Comparison of ENCODE assay signal across 10 cellular contexts in the genomic region with DNA sequence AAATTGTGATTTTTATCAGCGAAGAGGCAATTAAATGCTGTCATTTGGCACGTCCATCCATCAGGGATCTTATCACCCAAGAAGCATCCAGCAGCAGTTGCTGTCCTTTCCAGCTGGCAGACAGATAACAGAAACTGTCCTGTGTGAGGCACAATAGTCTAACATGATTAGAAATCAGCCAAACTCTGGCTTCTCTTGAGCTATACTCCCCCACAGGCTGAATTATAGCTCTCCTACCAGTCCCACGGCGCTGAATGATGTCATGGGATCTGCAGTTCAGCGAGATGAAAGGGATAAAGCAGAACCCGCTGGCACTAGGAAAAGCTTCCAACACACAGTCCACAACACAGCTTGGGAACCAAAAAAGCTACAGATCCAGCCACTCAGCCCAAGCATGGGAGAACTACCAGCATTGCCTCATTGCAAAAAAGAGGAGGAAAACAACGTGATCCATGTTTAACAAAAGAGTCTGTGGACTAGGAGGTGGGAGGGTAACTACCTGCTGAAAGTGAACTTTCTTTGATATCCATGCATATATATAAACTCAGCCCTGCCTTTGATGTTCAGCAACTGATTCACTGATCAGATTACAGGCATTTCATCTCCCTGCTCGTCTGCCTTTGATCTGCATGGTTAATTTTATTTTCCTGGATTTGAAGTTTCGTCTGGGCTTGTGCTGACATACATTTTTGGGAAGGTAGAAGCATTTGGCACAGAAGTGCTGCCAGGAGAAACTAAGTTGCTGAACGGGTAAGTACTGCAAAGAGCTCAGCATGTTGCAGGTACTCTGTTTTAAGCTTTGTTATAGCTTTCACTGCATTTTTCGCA. TPM values are rescaled to one million over a fixed set of nuclear protein-coding genes. Genes with fewer than 3 reads are reported as not detected.
DNase-seq lines count a peak whose midpoint lies in the region; ATAC-seq and TF ChIP-seq lines count a peak whose summit lies in the region.
"Had no signal": no experiment of that assay in that cellular context is flagged by ENCODE, and none has a peak within 500 bp of the region (broad histone marks: within the 10 kb centered on the region; RNA-seq: fewer than 3 reads in every experiment).

TSS of gene TNFRSF19 (plus strand) at position 314 of the 828 bp plus-strand sequence. CDS start 19,772 bp downstream, outside the sequence.

- H3K27me3 ChIP-seq in kidney epithelial cell (ENCODE audit: control insufficient read depth, insufficient read depth, low read length), result no peaks in the 10 kb centered on the region
- H3K27me3 ChIP-seq in upper lobe of left lung, result no peaks in the 10 kb centered on the region
- no peaks in the 10 kb centered on the region; the same call in 1 of the 2 replicates for H3K27me3 ChIP-seq in Karpas-422 (ENCODE audit: low read length)
- peaks cover 0 to 22% (median 9%) of the 10 kb centered on the region in 3 donors for H3K27me3 ChIP-seq in sigmoid colon

- intact Hi-C loops in sigmoid colon (cut with DNase I), result no loop called here

- H3K9me3 ChIP-seq in upper lobe of left lung (no peaks in the 10 kb centered on the region), Karpas-422 (ENCODE audit: low read length) (no peaks in the 10 kb centered on the region), sigmoid colon (no peaks in the 10 kb centered on the region)

- no peak within 1 kb of the TSS for H3K9ac ChIP-seq in Karpas-422 (ENCODE audit: low read length)

- peak; percentile 53 to 88 for ATAC-seq in upper lobe of left lung (ENCODE audit: low FRiP score in 2 of 2)
- ATAC-seq in HG03045 (IDR thresholded peaks at IDR 0.05; ENCODE audit: unreplicated experiment), result no peak
- ATAC-seq: Panc1 had no signal

- TF ChIP-seq CTCF in kidney epithelial cell (IDR thresholded peaks at IDR 0.05; ENCODE audit: insufficient read depth, low read length, poor library complexity, severe bottlenecking), result no peak
- no peak for TF ChIP-seq CTCF in upper lobe of left lung (IDR thresholded peaks at IDR 0.05)
- no peak for TF ChIP-seq CTCF in sigmoid colon (IDR thresholded peaks at IDR 0.05)

- TF ChIP-seq EP300 in upper lobe of left lung (IDR thresholded peaks at IDR 0.05) (no peak), sigmoid colon (IDR thresholded peaks at IDR 0.05) (no peak)

- H3K4me3 ChIP-seq in kidney epithelial cell (ENCODE audit: low read depth, low read length), result peak within 1 kb of the TSS; percentile 25
- H3K4me3 ChIP-seq in upper lobe of left lung, result peak within 1 kb of the TSS in 3 of 4 donors; percentile 1 to 17 (median 11)
- H3K4me3 ChIP-seq in Karpas-422 (ENCODE audit: low read length), result no peak within 1 kb of the TSS
- peak within 1 kb of the TSS in 2 of 4 donors; percentile 11 to 20 for H3K4me3 ChIP-seq in sigmoid colon

- no peaks in the 10 kb centered on the region for H3K79me2 ChIP-seq in Karpas-422 (ENCODE audit: low read length)

- H3K9me2 ChIP-seq in Karpas-422 (replicated peaks; ENCODE audit: insufficient read depth, low read length), result no peaks in the 10 kb centered on the region

- 36 to 38% methylated on average over 8 to 11 of the region's 11 CpGs for WGBS in upper lobe of left lung, 2 donors
- 16 to 29% methylated on average over 11 of the region's 11 CpGs for WGBS in sigmoid colon, 2 donors

- peaks cover 0 to 6% (median 0%) of the 10 kb centered on the region in 4 donors for H3K4me1 ChIP-seq in upper lobe of left lung
- no peaks in the 10 kb centered on the region for H3K4me1 ChIP-seq in Karpas-422 (ENCODE audit: low read length)
- peaks cover 0 to 12% (median 3%) of the 10 kb centered on the region in 4 donors for H3K4me1 ChIP-seq in sigmoid colon

- DNase-seq in DMS53 (lab: John Stamatoyannopoulos, UW), result peak; percentile 69
- no peak for DNase-seq in DMS53 treated with DMSO at 0.1 percent for 48 hours (lab: John Stamatoyannopoulos, UW; ENCODE audit: unreplicated experiment)
- DNase-seq in astrocyte of the hippocampus (ENCODE audit: low read depth, low spot score), result peak; percentile 92
- peak; percentile 69 for DNase-seq in kidney epithelial cell (ENCODE audit: low read depth)
- DNase-seq in upper lobe of left lung, result no peak
- no peak for DNase-seq in Karpas-422
- DNase-seq in sigmoid colon, result no peak

- H3K36me3 ChIP-seq in kidney epithelial cell (ENCODE audit: control insufficient read depth, insufficient read depth, low read length) (no peaks in the 10 kb centered on the region), upper lobe of left lung (no peaks in the 10 kb centered on the region), Karpas-422 (ENCODE audit: insufficient read depth, low read length) (no peaks in the 10 kb centered on the region), sigmoid colon (no peaks in the 10 kb centered on the region)

- no peak within 1 kb of the TSS for H3K4me2 ChIP-seq in Karpas-422 (ENCODE audit: low read depth, low read length, poor library complexity, severe bottlenecking)

- TF ChIP-seq POLR2A in upper lobe of left lung (IDR thresholded peaks at IDR 0.05) (no peak), sigmoid colon (IDR thresholded peaks at IDR 0.05) (no peak)

- H2AFZ ChIP-seq in Karpas-422 (ENCODE audit: low read length), result no peak within 1 kb of the TSS

- H4K20me1 ChIP-seq in Karpas-422 (ENCODE audit: insufficient read depth, low read depth, low read length), result no peaks in the 10 kb centered on the region

- peak within 1 kb of the TSS in 1 of 4 donors; percentile 49 for H3K27ac ChIP-seq in upper lobe of left lung
- no peak within 1 kb of the TSS for H3K27ac ChIP-seq in Karpas-422 (ENCODE audit: low read length)
- peak within 1 kb of the TSS in 2 of 4 donors; percentile 48 to 59 for H3K27ac ChIP-seq in sigmoid colon
- H3K27ac ChIP-seq: 22Rv1 had no signal

RNA-seq across cellular contexts. Expression of gene TNFRSF19, which starts in this region (rescaled TPM):
- total RNA-seq in kidney epithelial cell (31.3 and 38.5 TPM in 2 replicates), upper lobe of left lung (10 to 100 TPM in 5 of 6 donors, 1 to 10 TPM in 1; 7.8 to 23.5 (median 14.5) TPM), sigmoid colon (1 to 10 TPM; 1.3 to 4.2 (median 3.2) TPM)
- total RNA-seq in Karpas-422 (2014; rRNA removed; shearing (Covaris generic); ENCODE audit: low replicate concordance), result not detected in 2 replicates
- under 1 TPM in 2 of 3 donors, not detected in 1; 0.60 to 0.96 TPM for polyA plus RNA-seq in sigmoid colon

Comparison
In these comparisons a context has a peak if more than half of its experiments do, and no peak if none do; other contexts are left out.
1. DNase-seq: peak in DMS53 (single experiment), astrocyte of the hippocampus (single experiment) and kidney epithelial cell (single experiment); none in DMS53 treated with DMSO at 0.1 percent for 48 hours (single experiment), upper lobe of left lung (0 of 2), Karpas-422 (single experiment) and sigmoid colon (single experiment).